ENCODE assay signal across 18 cellular contexts in genomic region chr14:84273181-84273580, GRCh38.
A peak's percentile ranks its signal among the peaks of the same experiment; 100 is the strongest.
DNase-seq lines count a peak whose midpoint lies in the region; ATAC-seq and TF ChIP-seq lines count a peak whose summit lies in the region.
"Had no signal": no experiment of that assay in that cellular context is flagged by ENCODE, and none has a peak within 500 bp of the region (broad histone marks: within the 10 kb centered on the region; RNA-seq: fewer than 3 reads in every experiment).

No MANE protein-coding gene starts in this region.

- H3K9me2 ChIP-seq in GM23338 (ENCODE audit: insufficient read depth): no peaks in the 10 kb centered on the region

- H3K27me3 Mint-ChIP-seq in GM23338 (ENCODE audit: insufficient read depth, low read depth, poor library complexity) (peaks cover 1% of the 10 kb centered on the region), endothelial cell (ENCODE audit: unreplicated experiment) (no peaks in the 10 kb centered on the region)
- no peaks in the 10 kb centered on the region for H3K27me3 Mint-ChIP-seq in stimulated activated naive B cell treated with anti-CD40 and anti-IgM and Interleukin-4, amounts not matched to agents 10 μg/mL and 1 μg/mL and 100 μg/mL, for 72 hours
- H3K27me3 Mint-ChIP-seq: CD8-positive, alpha-beta memory T cell had no signal

- H3F3A ChIP-seq in GM23338 (replicated peaks; ENCODE audit: low read depth): no peaks in the 10 kb centered on the region

- DNase-seq in GM23338 (ENCODE audit: low spot score) (no peak), NCI-H69 (lab: John Stamatoyannopoulos, UW) (peak; percentile 60), endothelial cell (ENCODE audit: low spot score) (no peak), myocyte (ENCODE audit: low read depth) (peak; percentile 10)
- no peak for DNase-seq in activated naive CD4-positive, alpha-beta T cell (lab: John Stamatoyannopoulos, UW)
- no peak for DNase-seq in stimulated activated naive B cell treated with anti-CD40 and anti-IgM and Interleukin-4, amounts not matched to agents 10 μg/mL and 1 μg/mL and 100 μg/mL, for 72 hours
- DNase-seq: C1 segment of cervical spinal cord; CD8-positive, alpha-beta memory T cell; DMS79; IMR-90; NCI-H1048; NCI-H1436; NCI-H1930; NCI-H446 treated with DMSO at 0.1 percent for 48 hours; NCI-H774; PC-9 had no signal

- no peak for TF ChIP-seq CTCF in GM23338 (conservative IDR thresholded peaks at IDR 0.05; ENCODE audit: low read depth in 2 of 2)
- TF ChIP-seq CTCF in endothelial cell (IDR thresholded peaks at IDR 0.05; ENCODE audit: unreplicated experiment): no peak

- no peak overlapping the region for H3K27ac ChIP-seq in GM23338 (ENCODE audit: low read depth)
- H3K27ac ChIP-seq: PC-9 had no signal

- H3K9me3 Mint-ChIP-seq in GM23338: no peaks in the 10 kb centered on the region
- no peaks in the 10 kb centered on the region for H3K9me3 Mint-ChIP-seq in endothelial cell (ENCODE audit: unreplicated experiment)
- peaks cover 0 to 7% of the 10 kb centered on the region in 2 donors for H3K9me3 Mint-ChIP-seq in stimulated activated naive B cell treated with anti-CD40 and anti-IgM and Interleukin-4, amounts not matched to agents 10 μg/mL and 1 μg/mL and 100 μg/mL, for 72 hours

- H3K4me2 ChIP-seq in GM23338: no peak overlapping the region
- H3K4me2 ChIP-seq: PC-9 had no signal

- H3K79me2 ChIP-seq in GM23338 (replicated peaks; ENCODE audit: insufficient read depth): no peaks in the 10 kb centered on the region

- no peaks in the 10 kb centered on the region for H4K20me1 ChIP-seq in GM23338 (replicated peaks; ENCODE audit: insufficient read depth)

- no peaks in the 10 kb centered on the region for H3K4me1 Mint-ChIP-seq in GM23338
- H3K4me1 Mint-ChIP-seq in endothelial cell (ENCODE audit: unreplicated experiment): peaks cover 11% of the 10 kb centered on the region
- H3K4me1 Mint-ChIP-seq in stimulated activated naive B cell treated with anti-CD40 and anti-IgM and Interleukin-4, amounts not matched to agents 10 μg/mL and 1 μg/mL and 100 μg/mL, for 72 hours: no peaks in the 10 kb centered on the region
- H3K4me1 Mint-ChIP-seq: CD8-positive, alpha-beta memory T cell had no signal

- no peaks in the 10 kb centered on the region for H3K27me3 ChIP-seq in GM23338 (ENCODE audit: insufficient read depth)

- no peak overlapping the region for H3K4me3 ChIP-seq in GM23338
- H3K4me3 ChIP-seq: PC-9 had no signal

- no peaks in the 10 kb centered on the region for H3K4me1 ChIP-seq in GM23338 (ENCODE audit: insufficient read depth)

- H2AFZ ChIP-seq in GM23338: peak overlapping the region; percentile 60; the same call in 1 of the 2 replicates
- H2AFZ ChIP-seq: PC-9 had no signal

- no peak overlapping the region for H3K27ac Mint-ChIP-seq in GM23338
- peak overlapping the region; percentile 6 for H3K27ac Mint-ChIP-seq in endothelial cell (ENCODE audit: unreplicated experiment)
- no peak overlapping the region for H3K27ac Mint-ChIP-seq in stimulated activated naive B cell treated with anti-CD40 and anti-IgM and Interleukin-4, amounts not matched to agents 10 μg/mL and 1 μg/mL and 100 μg/mL, for 72 hours
- H3K27ac Mint-ChIP-seq: CD8-positive, alpha-beta memory T cell had no signal

- ATAC-seq in GM23338 (no peak), HG02588 (IDR thresholded peaks at IDR 0.05; ENCODE audit: unreplicated experiment) (no peak), HG02981 (IDR thresholded peaks at IDR 0.05; ENCODE audit: unreplicated experiment) (no peak)
- no peak for ATAC-seq in stimulated activated naive B cell treated with anti-CD40 and anti-IgM and Interleukin-4, amounts not matched to agents 10 μg/mL and 1 μg/mL and 100 μg/mL, for 72 hours (replicated peaks)

- H3K36me3 ChIP-seq in GM23338 (ENCODE audit: insufficient read depth): no peaks in the 10 kb centered on the region

- H3K4me3 Mint-ChIP-seq in GM23338 (no peak overlapping the region), endothelial cell (ENCODE audit: unreplicated experiment) (no peak overlapping the region)
- no peak overlapping the region for H3K4me3 Mint-ChIP-seq in stimulated activated naive B cell treated with anti-CD40 and anti-IgM and Interleukin-4, amounts not matched to agents 10 μg/mL and 1 μg/mL and 100 μg/mL, for 72 hours
- H3K4me3 Mint-ChIP-seq: CD8-positive, alpha-beta memory T cell had no signal

- H3K36me3 Mint-ChIP-seq in GM23338 (ENCODE audit: low read depth) (no peaks in the 10 kb centered on the region), endothelial cell (ENCODE audit: low read depth, unreplicated experiment) (no peaks in the 10 kb centered on the region)
- H3K36me3 Mint-ChIP-seq in stimulated activated naive B cell treated with anti-CD40 and anti-IgM and Interleukin-4, amounts not matched to agents 10 μg/mL and 1 μg/mL and 100 μg/mL, for 72 hours: no peaks in the 10 kb centered on the region

TF ChIP-seq in GM23338, 12 proteins besides CTCF, POLR2A, EP300 and RAD21:
- TF ChIP-seq POLR2AphosphoS5 (IDR thresholded peaks at IDR 0.05; ENCODE audit: low read depth) (no peak), NANOG (IDR thresholded peaks at IDR 0.05; ENCODE audit: borderline replicate concordance) (no peak)

Comparison
In these comparisons a context has a peak if more than half of its experiments do, and no peak if none do; other contexts are left out.
1. DNase-seq: peak in NCI-H69 (single experiment) and myocyte (single experiment); none in GM23338 (single experiment), endothelial cell (single experiment), activated naive CD4-positive, alpha-beta T cell (0 of 4) and stimulated activated naive B cell treated with anti-CD40 and anti-IgM and Interleukin-4, amounts not matched to agents 10 μg/mL and 1 μg/mL and 100 μg/mL, for 72 hours (single experiment).